ENCODE assay signal across 11 cellular contexts in genomic region chr22:29152045-29152380, GRCh38. TPM values are rescaled to one million over a fixed set of nuclear protein-coding genes. Genes with fewer than 3 reads are reported as not detected.
DNase-seq lines count a peak whose midpoint lies in the region; TF ChIP-seq lines count a peak whose summit lies in the region.
"Had no signal": no experiment of that assay in that cellular context is flagged by ENCODE, and none has a peak within 500 bp of the region (broad histone marks: within the 10 kb centered on the region; RNA-seq: fewer than 3 reads in every experiment).

No MANE protein-coding gene starts in this region.

- peak overlapping the region; percentile 66 for H3K27ac Mint-ChIP-seq in endodermal cell
- H3K27ac Mint-ChIP-seq: activated CD8-positive, alpha-beta T cell treated with anti-CD3 and anti-CD28 coated beads for 36 hours had no signal

- TF ChIP-seq CTCF in endodermal cell (conservative IDR thresholded peaks at IDR 0.05) (no peak), thyroid gland (IDR thresholded peaks at IDR 0.05) (no peak), foreskin fibroblast (IDR thresholded peaks at IDR 0.05; ENCODE audit: low read depth, low read length) (no peak), WERI-Rb-1 (IDR thresholded peaks at IDR 0.05; ENCODE audit: low read depth, low read length) (no peak), breast epithelium (IDR thresholded peaks at IDR 0.05) (no peak)

- DNase-seq in NT2/D1 (ENCODE audit: low read depth, low spot score) (no peak), endodermal cell (peak; percentile 87), thyroid gland (no peak), foreskin fibroblast (no peak), WERI-Rb-1 (no peak), breast epithelium (ENCODE audit: low spot score in 2 of 2) (no peak)
- DNase-seq: activated CD8-positive, alpha-beta T cell treated with anti-CD3 and anti-CD28 coated beads for 36 hours; activated naive CD4-positive, alpha-beta T cell treated with Interleukin-2 at 50 U/mL for 16 hours; MG63; T-helper 9 cell had no signal

- intact Hi-C loops in thyroid gland (cut with DNase I) (loop anchor here (5.0 to 10.0 kb wide), 2 partner anchors 77 to 300 kb away; partner anchors contain the start of gene KREMEN1), breast epithelium (cut with DNase I; ENCODE audit: low total_unique reads) (no loop called here)

- TF ChIP-seq POLR2A in thyroid gland (IDR thresholded peaks at IDR 0.05) (no peak), breast epithelium (IDR thresholded peaks at IDR 0.05) (no peak)

- H3K27me3 Mint-ChIP-seq in endodermal cell (ENCODE audit: insufficient read depth), result no peaks in the 10 kb centered on the region

- H3K36me3 Mint-ChIP-seq in endodermal cell (ENCODE audit: low read depth), result no peaks in the 10 kb centered on the region

- H3K9me3 Mint-ChIP-seq in endodermal cell, result no peaks in the 10 kb centered on the region
- H3K9me3 Mint-ChIP-seq: activated CD8-positive, alpha-beta T cell treated with anti-CD3 and anti-CD28 coated beads for 36 hours had no signal

- H3K27ac ChIP-seq in endodermal cell (ENCODE audit: low read depth, low read length) (peak overlapping the region; percentile 96), thyroid gland (peak overlapping the region; percentile 49 to 83 (median 50)), WERI-Rb-1 (no peak overlapping the region), breast epithelium (peak overlapping the region in 1 of 2 donors; percentile 55)

- peak overlapping the region; percentile 1 for H3K9ac ChIP-seq in NT2/D1 (ENCODE audit: insufficient read length, low read depth)
- no peak overlapping the region for H3K9ac ChIP-seq in endodermal cell (ENCODE audit: extremely low read depth, low read length, poor library complexity, severe bottlenecking)
- peak overlapping the region; percentile 29 for H3K9ac ChIP-seq in mucosa of stomach (ENCODE audit: low read length)

- 22 to 30% methylated on average over 3 of the region's 3 CpGs for whole genome bisulfite sequencing in endodermal cell (ENCODE audit: insufficient coverage in 1 of 2, insufficient read length in 1 of 2), 2 experiments
- WGBS in thyroid gland, 2 donors, result 68 to 73% methylated on average over 3 of the region's 3 CpGs

- H3K9me3 ChIP-seq in NT2/D1 (ENCODE audit: insufficient read depth, low read length) (no peaks in the 10 kb centered on the region), endodermal cell (ENCODE audit: control insufficient read depth, low read length) (no peaks in the 10 kb centered on the region), mucosa of stomach (ENCODE audit: control insufficient read depth, low read length) (no peaks in the 10 kb centered on the region), thyroid gland (no peaks in the 10 kb centered on the region), WERI-Rb-1 (ENCODE audit: severe bottlenecking) (no peaks in the 10 kb centered on the region), breast epithelium (no peaks in the 10 kb centered on the region)
- H3K9me3 ChIP-seq: MG63 had no signal

- H3K4me3 ChIP-seq in NT2/D1 (ENCODE audit: insufficient read length, low read depth) (no peak overlapping the region), endodermal cell (ENCODE audit: low read length) (no peak overlapping the region), mucosa of stomach (ENCODE audit: low read length) (no peak overlapping the region), thyroid gland (replicated peaks in 1 of 3) (no peak overlapping the region), foreskin fibroblast (ENCODE audit: low read depth in 1 of 2, low read length in 2 of 2) (no peak overlapping the region), WERI-Rb-1 (ENCODE audit: low read depth, low read length) (no peak overlapping the region), breast epithelium (no peak overlapping the region)
- H3K4me3 ChIP-seq: MG63 had no signal

- no peak overlapping the region for H3K4me3 Mint-ChIP-seq in endodermal cell
- H3K4me3 Mint-ChIP-seq: activated CD8-positive, alpha-beta T cell treated with anti-CD3 and anti-CD28 coated beads for 36 hours had no signal

- H3K27me3 ChIP-seq in NT2/D1 (ENCODE audit: insufficient read depth, insufficient read length) (no peaks in the 10 kb centered on the region), endodermal cell (ENCODE audit: control insufficient read depth, insufficient read depth, low read length, poor library complexity, severe bottlenecking) (no peaks in the 10 kb centered on the region), mucosa of stomach (ENCODE audit: control insufficient read depth, insufficient read depth, low read length) (no peaks in the 10 kb centered on the region), thyroid gland (no peaks in the 10 kb centered on the region), WERI-Rb-1 (ENCODE audit: insufficient read depth, low read depth, severe bottlenecking) (no peaks in the 10 kb centered on the region), breast epithelium (no peaks in the 10 kb centered on the region)
- H3K27me3 ChIP-seq: MG63 had no signal

- H3K4me1 ChIP-seq in NT2/D1 (ENCODE audit: insufficient read depth, insufficient read length), result peaks cover 10% of the 10 kb centered on the region
- H3K4me1 ChIP-seq in endodermal cell (ENCODE audit: control insufficient read depth, insufficient read depth, low read length), result peaks cover 11% of the 10 kb centered on the region
- H3K4me1 ChIP-seq in mucosa of stomach (ENCODE audit: control insufficient read depth, insufficient read depth, low read length), result peaks cover 18% of the 10 kb centered on the region
- peaks cover 21 to 27% of the 10 kb centered on the region in 2 donors for H3K4me1 ChIP-seq in thyroid gland
- no peaks in the 10 kb centered on the region for H3K4me1 ChIP-seq in breast epithelium

- H3K4me1 Mint-ChIP-seq in endodermal cell, result peaks cover 29% of the 10 kb centered on the region

- H3K36me3 ChIP-seq in NT2/D1 (ENCODE audit: insufficient read depth, insufficient read length, low read length) (no peaks in the 10 kb centered on the region), endodermal cell (ENCODE audit: control insufficient read depth, insufficient read depth, low read length) (no peaks in the 10 kb centered on the region), mucosa of stomach (ENCODE audit: control insufficient read depth, insufficient read depth, low read length) (no peaks in the 10 kb centered on the region), thyroid gland (no peaks in the 10 kb centered on the region), WERI-Rb-1 (no peaks in the 10 kb centered on the region), breast epithelium (no peaks in the 10 kb centered on the region)
- H3K36me3 ChIP-seq: MG63 had no signal

RNA-seq across cellular contexts. Expression of gene EMID1, which starts 53.7 kb away (rescaled TPM):
- total RNA-seq in endodermal cell, result 10 to 100 TPM; 19.8 to 41.8 TPM
- polyA plus RNA-seq in endodermal cell (2013, experiment 1 of 2), result 29.6 TPM
- 23.9 TPM for polyA plus RNA-seq in endodermal cell (2013, experiment 2 of 2)
- 10 to 100 TPM; 14.0 to 55.9 (median 19.0) TPM for total RNA-seq in thyroid gland
- total RNA-seq in breast epithelium, result 1 to 10 TPM; 1.1 to 4.6 (median 2.3) TPM
